ENCODE assay signal across 1 cellular context in the genomic region with DNA sequence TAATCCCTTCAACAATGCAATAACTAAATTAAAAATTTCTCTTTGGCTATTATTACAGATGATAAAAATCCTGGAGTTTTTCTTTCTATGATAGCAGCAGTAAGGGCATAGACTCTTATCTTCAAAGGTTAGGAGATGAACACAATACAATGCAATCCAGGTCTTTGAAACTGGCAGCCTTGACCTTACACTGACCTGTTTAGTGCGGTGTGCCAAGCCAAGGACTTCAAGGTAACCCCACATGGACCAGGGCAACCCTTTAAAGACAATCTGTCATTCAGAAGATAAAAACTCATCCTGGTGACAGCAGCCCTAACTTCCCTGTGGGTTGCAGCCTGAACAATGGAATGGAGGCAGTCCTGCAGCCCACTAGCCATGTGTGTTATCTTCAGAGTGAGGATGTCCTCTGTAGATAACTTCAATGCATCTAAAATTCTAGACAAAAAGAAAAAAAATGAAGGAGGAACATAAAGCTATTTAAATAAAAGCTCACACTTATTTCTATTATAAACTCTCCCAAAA.
A peak's percentile ranks its signal among the peaks of the same experiment; 100 is the strongest.
TF ChIP-seq lines count a peak whose summit lies in the region.

No MANE protein-coding gene starts in this region.

TF ChIP-seq in HepG2, 621 proteins besides CTCF, POLR2A, EP300 and RAD21 (continued from another document):
- TF ChIP-seq, protein P1, sequence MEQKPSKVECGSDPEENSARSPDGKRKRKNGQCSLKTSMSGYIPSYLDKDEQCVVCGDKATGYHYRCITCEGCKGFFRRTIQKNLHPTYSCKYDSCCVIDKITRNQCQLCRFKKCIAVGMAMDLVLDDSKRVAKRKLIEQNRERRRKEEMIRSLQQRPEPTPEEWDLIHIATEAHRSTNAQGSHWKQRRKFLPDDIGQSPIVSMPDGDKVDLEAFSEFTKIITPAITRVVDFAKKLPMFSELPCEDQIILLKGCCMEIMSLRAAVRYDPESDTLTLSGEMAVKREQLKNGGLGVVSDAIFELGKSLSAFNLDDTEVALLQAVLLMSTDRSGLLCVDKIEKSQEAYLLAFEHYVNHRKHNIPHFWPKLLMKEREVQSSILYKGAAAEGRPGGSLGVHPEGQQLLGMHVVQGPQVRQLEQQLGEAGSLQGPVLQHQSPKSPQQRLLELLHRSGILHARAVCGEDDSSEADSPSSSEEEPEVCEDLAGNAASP (CRISPR knock-in tag; IDR thresholded peaks at IDR 0.05; ENCODE audit: borderline replicate concordance): peak; percentile 89; the same call in 1 of the 2 replicates
- TF ChIP-seq HNRNPLL (IDR thresholded peaks at IDR 0.05; ENCODE audit: low read depth, low read length, poor library complexity, severe bottlenecking): no peak
- TF ChIP-seq, protein P2, sequence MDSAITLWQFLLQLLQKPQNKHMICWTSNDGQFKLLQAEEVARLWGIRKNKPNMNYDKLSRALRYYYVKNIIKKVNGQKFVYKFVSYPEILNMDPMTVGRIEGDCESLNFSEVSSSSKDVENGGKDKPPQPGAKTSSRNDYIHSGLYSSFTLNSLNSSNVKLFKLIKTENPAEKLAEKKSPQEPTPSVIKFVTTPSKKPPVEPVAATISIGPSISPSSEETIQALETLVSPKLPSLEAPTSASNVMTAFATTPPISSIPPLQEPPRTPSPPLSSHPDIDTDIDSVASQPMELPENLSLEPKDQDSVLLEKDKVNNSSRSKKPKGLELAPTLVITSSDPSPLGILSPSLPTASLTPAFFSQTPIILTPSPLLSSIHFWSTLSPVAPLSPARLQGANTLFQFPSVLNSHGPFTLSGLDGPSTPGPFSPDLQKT (CRISPR knock-in tag; IDR thresholded peaks at IDR 0.05; ENCODE audit: borderline replicate concordance): no peak
- TF ChIP-seq SSRP1 (CRISPR knock-in tag; IDR thresholded peaks at IDR 0.05): no peak
- no peak for TF ChIP-seq MEF2D (CRISPR knock-in tag; IDR thresholded peaks at IDR 0.05)
- no peak for TF ChIP-seq ZNF264 (CRISPR knock-in tag; IDR thresholded peaks at IDR 0.05)
- peak; percentile 63 for TF ChIP-seq ISL2 (CRISPR knock-in tag; IDR thresholded peaks at IDR 0.05)
- TF ChIP-seq ZNF205 (CRISPR knock-in tag; IDR thresholded peaks at IDR 0.05): no peak
- no peak for TF ChIP-seq TEAD2 (CRISPR knock-in tag; IDR thresholded peaks at IDR 0.05)
